ENCODE assay signal across 8 cellular contexts in genomic region chr11:83159901-83160865, GRCh38. TPM values are rescaled to one million over a fixed set of nuclear protein-coding genes. Genes with fewer than 3 reads are reported as not detected.
DNase-seq lines count a peak whose midpoint lies in the region; ATAC-seq lines count a peak whose summit lies in the region.

No MANE protein-coding gene starts in this region.

- no peak overlapping the region for H3K23ac ChIP-seq in trophoblast cell (ENCODE audit: low read length)

- peak; percentile 50 for DNase-seq in DMS53 (lab: John Stamatoyannopoulos, UW)
- no peak for DNase-seq in DMS53 treated with DMSO at 0.1 percent for 48 hours (lab: John Stamatoyannopoulos, UW; ENCODE audit: unreplicated experiment)
- no peak for DNase-seq in SJCRH30
- DNase-seq in trophoblast cell: peak; percentile 84 to 93
- DNase-seq in COR-L47 (lab: John Stamatoyannopoulos, UW): no peak
- DNase-seq in NCI-H2081 treated with DMSO at 0.1 percent for 48 hours (lab: John Stamatoyannopoulos, UW): no peak

- H3K79me2 ChIP-seq in trophoblast cell (ENCODE audit: control insufficient read depth, insufficient read depth, low read length, poor library complexity): peaks cover 16% of the 10 kb centered on the region

- peaks cover 64% of the 10 kb centered on the region for H3K36me3 ChIP-seq in SJCRH30
- peaks cover 5 to 7% of the 10 kb centered on the region in 2 experiments for H3K36me3 ChIP-seq in trophoblast cell (ENCODE audit: control insufficient read depth in 1 of 2, insufficient read depth in 2 of 2, low read length in 2 of 2)

- H3K4me1 ChIP-seq in SJCRH30: 0 out of 2 replicates have a peak, but pooled peaks cover 10% of the 10 kb centered on the region
- H3K4me1 ChIP-seq in trophoblast cell (ENCODE audit: control insufficient read depth in 1 of 2, insufficient read depth in 2 of 2, low read length in 2 of 2): peaks cover 4 to 6% of the 10 kb centered on the region in 2 experiments

- H3K18ac ChIP-seq in trophoblast cell (ENCODE audit: low read length): no peak overlapping the region

- no peak overlapping the region for H3K14ac ChIP-seq in trophoblast cell (ENCODE audit: low read length)

- H3K9me3 ChIP-seq in SJCRH30 (replicated peaks) (no peaks in the 10 kb centered on the region), trophoblast cell (ENCODE audit: insufficient read depth, low read depth, low read length) (no peaks in the 10 kb centered on the region)

- H3K27me3 ChIP-seq in SJCRH30: no peaks in the 10 kb centered on the region
- no peaks in the 10 kb centered on the region for H3K27me3 ChIP-seq in trophoblast cell (ENCODE audit: insufficient read depth, low read length)

- H3K4me3 ChIP-seq in SJCRH30 (peak overlapping the region; percentile 91), trophoblast cell (ENCODE audit: low read depth, low read length) (no peak overlapping the region)

- no peak overlapping the region for H2BK12ac ChIP-seq in trophoblast cell (ENCODE audit: low read length)

- H4K8ac ChIP-seq in trophoblast cell (ENCODE audit: low read depth, low read length): no peak overlapping the region

- no peak overlapping the region for H3K9ac ChIP-seq in trophoblast cell (ENCODE audit: low read length)

- H3K4me2 ChIP-seq in trophoblast cell (ENCODE audit: low read length): peak overlapping the region; percentile 79

- peaks cover 17% of the 10 kb centered on the region for H3K79me1 ChIP-seq in trophoblast cell (ENCODE audit: low read length)

- no peak overlapping the region for H2BK120ac ChIP-seq in trophoblast cell (ENCODE audit: insufficient read depth, low read length, poor library complexity)

- H4K91ac ChIP-seq in trophoblast cell (ENCODE audit: low read depth, low read length): no peak overlapping the region

- no peak overlapping the region for H2AFZ ChIP-seq in trophoblast cell (ENCODE audit: insufficient read depth, low read length, poor library complexity)

- peak overlapping the region; percentile 70 for H3K4ac ChIP-seq in trophoblast cell (ENCODE audit: low read depth, low read length)

- no CpG with 5 or more reads among the region's 6 CpGs for WGBS in trophoblast cell (ENCODE audit: extremely low coverage, insufficient coverage, insufficient read length)

- no peak overlapping the region for H4K12ac ChIP-seq in trophoblast cell (ENCODE audit: low read depth, low read length)

- no peak overlapping the region for H2BK5ac ChIP-seq in trophoblast cell (ENCODE audit: low read depth, low read length, poor library complexity)

- no peak overlapping the region for H2AK5ac ChIP-seq in trophoblast cell (ENCODE audit: low read length)

- ATAC-seq in esophagus mucosa: peak; percentile 3
- no peak for ATAC-seq in GM21381 (IDR thresholded peaks at IDR 0.05; ENCODE audit: unreplicated experiment)

- H3K27ac ChIP-seq in SJCRH30 (no peak overlapping the region), trophoblast cell (ENCODE audit: low read depth, low read length) (no peak overlapping the region)

RNA-seq across cellular contexts. Expression of gene PCF11, which starts 3.3 kb away (rescaled TPM):
- total RNA-seq in SJCRH30 (2014; rRNA removed; shearing (Covaris generic)): 55.9 and 71.1 TPM in 2 replicates
- 28.7 TPM for total RNA-seq in esophagus mucosa
- 39.4 and 45.2 TPM in 2 replicates for polyA plus RNA-seq in trophoblast cell (2013)

RNA-seq across cellular contexts. Expression of gene ANKRD42, which starts 33.3 kb away (rescaled TPM):
- 2.2 and 2.6 TPM in 2 replicates for total RNA-seq in SJCRH30 (2014; rRNA removed; shearing (Covaris generic))
- total RNA-seq in esophagus mucosa: 5.1 TPM
- polyA plus RNA-seq in trophoblast cell (2013): 2.4 and 2.7 TPM in 2 replicates

Comparison
In these comparisons a context has a peak if more than half of its experiments do, and no peak if none do; other contexts are left out.
1. DNase-seq: peak in DMS53 (single experiment) and trophoblast cell (2 of 2); none in DMS53 treated with DMSO at 0.1 percent for 48 hours (single experiment), SJCRH30 (0 of 2), COR-L47 (single experiment) and NCI-H2081 treated with DMSO at 0.1 percent for 48 hours (single experiment).